In genomic region chr22:50300620-50301257, GRCh38 we compare ENCODE assay signal across 11 cellular contexts. TPM values are rescaled to one million over a fixed set of nuclear protein-coding genes. Genes with fewer than 3 reads are reported as not detected.
DNase-seq lines count a peak whose midpoint lies in the region; ATAC-seq and TF ChIP-seq lines count a peak whose summit lies in the region.
"Had no signal": no experiment of that assay in that cellular context is flagged by ENCODE, and none has a peak within 500 bp of the region (broad histone marks: within the 10 kb centered on the region; RNA-seq: fewer than 3 reads in every experiment).

No MANE protein-coding gene starts in this region.

- no peak overlapping the region for H4K12ac ChIP-seq in trophoblast cell (ENCODE audit: low read depth, low read length)

- no peak overlapping the region for H3K14ac ChIP-seq in trophoblast cell (ENCODE audit: low read length)

- no TSS peak for BruUV-seq in Panc1 (replicated peaks; lab: Mats Ljungman, UMichigan)

- peak overlapping the region; percentile 35 for H3K4me2 ChIP-seq in trophoblast cell (ENCODE audit: low read length)

- peak overlapping the region; percentile 4 for H2AFZ ChIP-seq in trophoblast cell (ENCODE audit: insufficient read depth, low read length, poor library complexity)

- H3K27ac ChIP-seq in Panc1 (ENCODE audit: low read length): peak overlapping the region; percentile 78
- peak overlapping the region; percentile 94 to 97 (median 96) for H3K27ac ChIP-seq in esophagus squamous epithelium
- H3K27ac ChIP-seq in trophoblast cell (ENCODE audit: low read depth, low read length): no peak overlapping the region
- H3K27ac ChIP-seq: HL-60 had no signal

- H2BK5ac ChIP-seq in trophoblast cell (ENCODE audit: low read depth, low read length, poor library complexity): no peak overlapping the region

- H3K36me3 ChIP-seq in Panc1 (ENCODE audit: control insufficient read depth, insufficient read depth, low read length) (no peaks in the 10 kb centered on the region), esophagus squamous epithelium (no peaks in the 10 kb centered on the region), trophoblast cell (ENCODE audit: control insufficient read depth in 1 of 2, insufficient read depth in 2 of 2, low read length in 2 of 2) (peaks cover 6% of the 10 kb centered on the region in 2 experiments), mucosa of descending colon (ENCODE audit: low read depth) (no peaks in the 10 kb centered on the region)

- no peak overlapping the region for H3K9ac ChIP-seq in trophoblast cell (ENCODE audit: low read length)

- H2BK12ac ChIP-seq in trophoblast cell (ENCODE audit: low read length): no peak overlapping the region

- H3K18ac ChIP-seq in trophoblast cell (ENCODE audit: low read length): peak overlapping the region; percentile 3

- intact Hi-C loops in Panc1 (cut with micrococcal nuclease; ENCODE audit: unreplicated experiment): no loop called here
- intact Hi-C loops in esophagus squamous epithelium (cut with DNase I): no loop called here
- intact Hi-C loops in mucosa of descending colon (cut with DNase I, micrococcal nuclease): no loop called here

- no peak overlapping the region for H2AK5ac ChIP-seq in trophoblast cell (ENCODE audit: low read length)

- in situ Hi-C loops in Panc1 (cut with HindIII; ENCODE audit: low pct_unique_long_range_greater_than_20kb, low sequenced_read_pairs): no loop called here

- POLR2A ChIA-PET in Panc1 (lab: Charles Lee): no interaction called here

- H3K79me2 ChIP-seq in trophoblast cell (ENCODE audit: control insufficient read depth, insufficient read depth, low read length, poor library complexity): peaks cover 11% of the 10 kb centered on the region

- H3K4me3 ChIP-seq in AG10803 (ENCODE audit: low read length): peak overlapping the region; percentile 39
- no peak overlapping the region; a peak in 1 of 4 replicates for H3K4me3 ChIP-seq in Panc1 (ENCODE audit: low read depth in 2 of 2, low read length in 2 of 2)
- peak overlapping the region in 3 of 4 donors; percentile 37 to 65 (median 46) for H3K4me3 ChIP-seq in esophagus squamous epithelium
- no peak overlapping the region for H3K4me3 ChIP-seq in trophoblast cell (ENCODE audit: low read depth, low read length)
- no peak overlapping the region for H3K4me3 ChIP-seq in mucosa of descending colon

- no peaks in the 10 kb centered on the region for H3K27me3 ChIP-seq in Panc1 (ENCODE audit: control insufficient read depth, insufficient read depth, low read length)
- no peaks in the 10 kb centered on the region for H3K27me3 ChIP-seq in esophagus squamous epithelium
- H3K27me3 ChIP-seq in trophoblast cell (ENCODE audit: insufficient read depth, low read length): no peaks in the 10 kb centered on the region

- TF ChIP-seq POLR2A in esophagus squamous epithelium (IDR thresholded peaks at IDR 0.05): no peak

- WGBS in esophagus squamous epithelium, 2 donors: 66 to 78% methylated on average over 4 to 9 of the region's 14 CpGs
- no CpG with 5 or more reads among the region's 14 CpGs for WGBS in trophoblast cell (ENCODE audit: extremely low coverage, insufficient coverage, insufficient read length)

- H4K8ac ChIP-seq in trophoblast cell (ENCODE audit: low read depth, low read length): no peak overlapping the region

- peaks cover 21% of the 10 kb centered on the region for H3K79me1 ChIP-seq in trophoblast cell (ENCODE audit: low read length)

- no peak overlapping the region for H3K23ac ChIP-seq in trophoblast cell (ENCODE audit: low read length)

- CTCF ChIA-PET in Panc1 (lab: Charles Lee): interaction anchor here (0.6 to 1.0 kb wide), 2 partner anchors 21 to 30 kb away, joined by 3 to 5 read pairs; no protein-coding TSS in a partner anchor

- no peak overlapping the region for H4K91ac ChIP-seq in trophoblast cell (ENCODE audit: low read depth, low read length)

- H3K4ac ChIP-seq in trophoblast cell (ENCODE audit: low read depth, low read length): no peak overlapping the region

- DNase-seq in AG10803 (ENCODE audit: low read depth) (no peak), Panc1 (ENCODE audit: low read depth, low spot score) (no peak), esophagus squamous epithelium (lab: John Stamatoyannopoulos, UW) (no peak), trophoblast cell (no peak), COLO668 (lab: John Stamatoyannopoulos, UW; ENCODE audit: unreplicated experiment) (no peak), mucosa of descending colon (no peak), cerebellar cortex (ENCODE audit: low spot score) (no peak)
- DNase-seq: activated naive CD8-positive, alpha-beta T cell treated with anti-CD3 and anti-CD28 coated beads, Interleukin-2, amount 10 ng/mL, durations not matched to agents 7 days and 5 days; NCI-H1092 had no signal

- ATAC-seq in Panc1: no peak
- ATAC-seq in HG03095 (IDR thresholded peaks at IDR 0.05; ENCODE audit: unreplicated experiment): no peak
- ATAC-seq in mucosa of descending colon: no peak

- H3K9me3 ChIP-seq in Panc1 (ENCODE audit: control insufficient read depth, insufficient read depth, low read depth, low read length) (no peaks in the 10 kb centered on the region), esophagus squamous epithelium (no peaks in the 10 kb centered on the region), trophoblast cell (ENCODE audit: insufficient read depth, low read depth, low read length) (peaks cover 4% of the 10 kb centered on the region), mucosa of descending colon (no peaks in the 10 kb centered on the region)

- TF ChIP-seq CTCF in AG10803 (conservative IDR thresholded peaks at IDR 0.05; ENCODE audit: low read length) (no peak), Panc1 (IDR thresholded peaks at IDR 0.05) (no peak), esophagus squamous epithelium (IDR thresholded peaks at IDR 0.05) (no peak), mucosa of descending colon (IDR thresholded peaks at IDR 0.05) (no peak)

- no peak overlapping the region for H2BK120ac ChIP-seq in trophoblast cell (ENCODE audit: insufficient read depth, low read length, poor library complexity)

- H3K4me1 ChIP-seq in Panc1 (ENCODE audit: control insufficient read depth, insufficient read depth, low read length) (peaks cover 77% of the 10 kb centered on the region), esophagus squamous epithelium (peaks cover 86 to 100% (median 92%) of the 10 kb centered on the region in 3 donors), trophoblast cell (ENCODE audit: control insufficient read depth in 1 of 2, insufficient read depth in 2 of 2, low read length in 2 of 2) (peaks cover 48 to 52% of the 10 kb centered on the region in 2 experiments), mucosa of descending colon (ENCODE audit: low read depth) (peaks cover 83% of the 10 kb centered on the region)

RNA-seq across cellular contexts. Expression of gene PLXNB2, which starts 6.7 kb away (rescaled TPM):
- 227 TPM for total RNA-seq in Panc1 (2021; ENCODE audit: unreplicated experiment)
- 239 TPM for polyA plus RNA-seq in Panc1 (2012; ENCODE audit: insufficient read length)
- total RNA-seq in esophagus squamous epithelium: 100 to 1,000 TPM in 3 of 4 donors, 10 to 100 TPM in 1; 80.9 to 231 (median 129) TPM
- 61.9 and 66.1 TPM in 2 replicates for polyA plus RNA-seq in trophoblast cell (2013)
- 100 to 1,000 TPM; 232 to 318 (median 250) TPM for total RNA-seq in mucosa of descending colon

RNA-seq across cellular contexts. Expression of gene DENND6B, which starts 26.1 kb away (rescaled TPM):
- 5.8 TPM for total RNA-seq in Panc1 (2021; ENCODE audit: unreplicated experiment)
- polyA plus RNA-seq in Panc1 (2012; ENCODE audit: insufficient read length): 7.2 TPM
- 1 to 10 TPM in 3 of 4 donors, under 1 TPM in 1; 0.88 to 3.6 (median 2.9) TPM for total RNA-seq in esophagus squamous epithelium
- 0.97 and 1.2 TPM in 2 replicates for polyA plus RNA-seq in trophoblast cell (2013)
- 1 to 10 TPM; 2.8 to 6.3 (median 5.2) TPM for total RNA-seq in mucosa of descending colon

RNA-seq across cellular contexts. Expression of gene MAPK11, which starts 30.6 kb away (rescaled TPM):
- 77.7 TPM for total RNA-seq in Panc1 (2021; ENCODE audit: unreplicated experiment)
- 105 TPM for polyA plus RNA-seq in Panc1 (2012; ENCODE audit: insufficient read length)
- 1 to 10 TPM; 2.4 to 5.7 (median 3.5) TPM for total RNA-seq in esophagus squamous epithelium
- polyA plus RNA-seq in trophoblast cell (2013): 0.15 and 0.29 TPM in 2 replicates
- total RNA-seq in mucosa of descending colon: 1 to 10 TPM; 1.8 to 4.3 (median 3.2) TPM

RNA-seq across cellular contexts. Expression of gene MAPK12, which starts 39.3 kb away (rescaled TPM):
- 74.6 TPM for total RNA-seq in Panc1 (2021; ENCODE audit: unreplicated experiment)
- 81.1 TPM for polyA plus RNA-seq in Panc1 (2012; ENCODE audit: insufficient read length)
- total RNA-seq in esophagus squamous epithelium: 1 to 10 TPM in 3 of 4 donors, under 1 TPM in 1; 0.19 to 6.9 (median 2.3) TPM
- polyA plus RNA-seq in trophoblast cell (2013): 2.5 and 2.7 TPM in 2 replicates
- total RNA-seq in mucosa of descending colon: 1 to 10 TPM; 2.3 to 6.5 (median 5.2) TPM

RNA-seq across cellular contexts. Expression of gene PPP6R2, which starts 42.4 kb away (rescaled TPM):
- 52.8 TPM for total RNA-seq in Panc1 (2021; ENCODE audit: unreplicated experiment)
- 63.7 TPM for polyA plus RNA-seq in Panc1 (2012; ENCODE audit: insufficient read length)
- 10 to 100 TPM; 35.6 to 50.8 (median 45.6) TPM for total RNA-seq in esophagus squamous epithelium
- polyA plus RNA-seq in trophoblast cell (2013): 25.5 and 25.7 TPM in 2 replicates
- 10 to 100 TPM; 54.3 to 61.7 (median 58.8) TPM for total RNA-seq in mucosa of descending colon

Comparison
In these comparisons a context has a peak if more than half of its experiments do, and no peak if none do; other contexts are left out.
1. H3K4me3 ChIP-seq: peak in AG10803 (single experiment) and esophagus squamous epithelium (3 of 4); none in Panc1 (0 of 2), trophoblast cell (single experiment) and mucosa of descending colon (single experiment).
2. RNA of gene MAPK11, which starts 30.6 kb away (total RNA-seq): 77.7 TPM in Panc1 (single experiment); 2.4 to 5.7 TPM in esophagus squamous epithelium and 1.8 to 4.3 TPM in mucosa of descending colon; every median in the first group is over 10 times any median in the second.